In genomic region chr10:72862957-72863356, GRCh38 we compare ENCODE assay signal across 32 cellular contexts. TPM values are rescaled to one million over a fixed set of nuclear protein-coding genes. Genes with fewer than 3 reads are reported as not detected.
"Had no signal": no experiment of that assay in that cellular context is flagged by ENCODE, and none has a peak within 500 bp of the region (broad histone marks: within the 10 kb centered on the region; RNA-seq: fewer than 3 reads in every experiment).

No MANE protein-coding gene starts in this region.

- H3K4me3 Mint-ChIP-seq: dendritic cell treated with granulocyte-macrophage colony-stimulating factor and Interleukin-4, amounts not matched to agents 40 ng/mL and 50 ng/mL, for 4 days; effector memory CD8-positive, alpha-beta T cell; endodermal cell; mesothelial cell of epicardium had no signal

- H3K27ac Mint-ChIP-seq: dendritic cell treated with granulocyte-macrophage colony-stimulating factor and Interleukin-4, amounts not matched to agents 40 ng/mL and 50 ng/mL, for 4 days; effector memory CD8-positive, alpha-beta T cell; endodermal cell; mesothelial cell of epicardium had no signal

- H3K4me1 Mint-ChIP-seq: endodermal cell, mesothelial cell of epicardium, naive B cell had no signal

- H3K4me1 ChIP-seq: colonic mucosa, esophagus squamous epithelium, gastrocnemius medialis, heart right ventricle, left lung, lower lobe of right lung had no signal

- H3K9me3 Mint-ChIP-seq: dendritic cell treated with granulocyte-macrophage colony-stimulating factor and Interleukin-4, amounts not matched to agents 40 ng/mL and 50 ng/mL, for 4 days; effector memory CD8-positive, alpha-beta T cell; endodermal cell; mesothelial cell of epicardium; naive B cell had no signal

- H3K27me3 ChIP-seq: colonic mucosa, esophagus squamous epithelium, gastrocnemius medialis, heart right ventricle, left lung had no signal

- H3K27ac ChIP-seq: colonic mucosa, epithelial cell of prostate, esophagus squamous epithelium, gastrocnemius medialis, heart right ventricle, left lung, lower lobe of right lung had no signal

- H3K9me3 ChIP-seq: colonic mucosa, esophagus squamous epithelium, gastrocnemius medialis, heart right ventricle, left lung, lower lobe of right lung, mucosa of descending colon had no signal

- H3K36me3 ChIP-seq: colonic mucosa had no signal

- H3K4me3 ChIP-seq: colonic mucosa, esophagus squamous epithelium, gastrocnemius medialis, heart right ventricle, left lung, lower lobe of right lung, mucosa of descending colon had no signal

- ATAC-seq: effector memory CD8-positive, alpha-beta T cell; esophagus mucosa; gastrocnemius medialis; heart right ventricle; left cardiac atrium; left lung; left ventricle myocardium superior; lower lobe of right lung; mucosa of descending colon had no signal

- FAIRE-seq: endometrium, islet of Langerhans, keratinocyte had no signal

- H3K27me3 Mint-ChIP-seq: dendritic cell treated with granulocyte-macrophage colony-stimulating factor and Interleukin-4, amounts not matched to agents 40 ng/mL and 50 ng/mL, for 4 days; effector memory CD8-positive, alpha-beta T cell; naive B cell had no signal

- DNase-seq: colonic mucosa; cortex of kidney; effector CD8-positive, alpha-beta T cell; effector memory CD8-positive, alpha-beta T cell; endodermal cell; erythroblast; esophagus squamous epithelium; foreskin fibroblast; foreskin melanocyte; gastrocnemius medialis; glutamatergic neuron; head of caudate nucleus; heart right ventricle; hippocampal formation; left cardiac atrium; left lung; left ventricle myocardium superior; lower lobe of right lung; mesenchymal stem cell; mucosa of descending colon; naive B cell had no signal

RNA-seq across cellular contexts. Expression of gene OIT3, which starts 30.6 kb away (rescaled TPM):
- total RNA-seq: esophagus mucosa, esophagus squamous epithelium, glomerular endothelial cell, kidney epithelial cell, left ventricle myocardium superior, lower leg skin, mesenteric fat pad had no signal
